ENCODE assay signal across 15 cellular contexts in genomic region chr2:217938038-217938437, GRCh38.
DNase-seq lines count a peak whose midpoint lies in the region; ATAC-seq and TF ChIP-seq lines count a peak whose summit lies in the region.
"Had no signal": no experiment of that assay in that cellular context is flagged by ENCODE, and none has a peak within 500 bp of the region (broad histone marks: within the 10 kb centered on the region; RNA-seq: fewer than 3 reads in every experiment).

No MANE protein-coding gene starts in this region.

- H3K4me2 ChIP-seq in SK-N-SH = peak overlapping the region; percentile 72

- TF ChIP-seq RAD21 in SK-N-SH (IDR thresholded peaks at IDR 0.05; ENCODE audit: low read length) = no peak
- no peak for TF ChIP-seq RAD21 in liver (IDR thresholded peaks at IDR 0.05)

- H3K36me3 ChIP-seq in SK-N-SH (replicated peaks in 1 of 2; ENCODE audit: control insufficient read depth in 1 of 2, insufficient read depth in 2 of 2, low read length in 1 of 2) (no peaks in the 10 kb centered on the region), liver (ENCODE audit: control insufficient read depth in 4 of 4, insufficient read depth in 3 of 4, low read depth in 1 of 4, low read length in 3 of 4) (no peaks in the 10 kb centered on the region), upper lobe of right lung (no peaks in the 10 kb centered on the region)

- peaks cover 47% of the 10 kb centered on the region for H4K20me1 ChIP-seq in SK-N-SH (ENCODE audit: insufficient read depth)

- TF ChIP-seq CTCF in SK-N-SH (IDR thresholded peaks at IDR 0.05) = no peak
- TF ChIP-seq CTCF in liver (IDR thresholded peaks at IDR 0.05; ENCODE audit: low read depth, low read length, missing input control) = no peak
- TF ChIP-seq CTCF in progenitor cell of endocrine pancreas (IDR thresholded peaks at IDR 0.05; ENCODE audit: unreplicated experiment) = no peak
- TF ChIP-seq CTCF in upper lobe of right lung (IDR thresholded peaks at IDR 0.05) = no peak
- no peak for TF ChIP-seq CTCF in lower leg skin (IDR thresholded peaks at IDR 0.05)

- POLR2A ChIA-PET in SK-N-SH (lab: Yijun Ruan, JAX) = interaction anchor here (0.9 kb wide), 1 partner anchor 15 kb away, joined by 3 read pairs; no protein-coding TSS in a partner anchor

- no peaks in the 10 kb centered on the region for H3K9me3 ChIP-seq in SK-N-SH
- H3K9me3 ChIP-seq in liver (ENCODE audit: control insufficient read depth in 4 of 4, low read length in 3 of 4) = no peaks in the 10 kb centered on the region
- H3K9me3 ChIP-seq in upper lobe of right lung = no peaks in the 10 kb centered on the region

- intact Hi-C loops in upper lobe of right lung (cut with DNase I) (loop anchor here (10.0 kb wide), 1 partner anchor 47 kb away; no protein-coding TSS in a partner anchor), lower leg skin (cut with DNase I; ENCODE audit: low total_unique reads) (no loop called here)

- H3K4me1 Mint-ChIP-seq in progenitor cell of endocrine pancreas (ENCODE audit: low read depth) = peaks cover 31% of the 10 kb centered on the region
- H3K4me1 Mint-ChIP-seq: stimulated activated naive CD8-positive, alpha-beta T cell treated with anti-CD3 and anti-CD28 coated beads, Interleukin-15, amount 100 ng/mL, for 72 hours had no signal

- H3K4me1 ChIP-seq in SK-N-SH (ENCODE audit: control insufficient read depth in 1 of 2, insufficient read depth in 2 of 2, low read depth in 1 of 2, low read length in 1 of 2) (peaks cover 56 to 97% of the 10 kb centered on the region in 2 experiments), liver (ENCODE audit: control insufficient read depth in 4 of 4, insufficient read depth in 4 of 4, low read length in 3 of 4) (peaks cover 38 to 95% (median 87%) of the 10 kb centered on the region in 4 donors), upper lobe of right lung (peaks cover 63% of the 10 kb centered on the region)

- H3K27ac Mint-ChIP-seq in progenitor cell of endocrine pancreas = peak overlapping the region; percentile 71
- H3K27ac Mint-ChIP-seq: CD8-positive, alpha-beta T cell; stimulated activated naive CD8-positive, alpha-beta T cell treated with anti-CD3 and anti-CD28 coated beads, Interleukin-15, amount 100 ng/mL, for 72 hours had no signal

- H3K4me3 ChIP-seq in SK-N-SH (ENCODE audit: low read depth in 2 of 2, low read length in 1 of 2) = no peak overlapping the region
- H3K4me3 ChIP-seq in liver (ENCODE audit: low read depth in 1 of 3, low read length in 3 of 3) = no peak overlapping the region
- peak overlapping the region; percentile 86 for H3K4me3 ChIP-seq in upper lobe of right lung
- no peak overlapping the region for H3K4me3 ChIP-seq in lower leg skin (ENCODE audit: low read depth, poor library complexity, severe bottlenecking)

- CTCF ChIA-PET in SK-N-SH (lab: Yijun Ruan, JAX) = interaction anchor here (0.7 to 14.7 kb wide), 7 partner anchors 11 to 152 kb away, joined by 3 to 129 read pairs (median 4); no protein-coding TSS in a partner anchor

- no peaks in the 10 kb centered on the region for H3K36me3 Mint-ChIP-seq in progenitor cell of endocrine pancreas (ENCODE audit: insufficient read depth)
- H3K36me3 Mint-ChIP-seq: CD8-positive, alpha-beta T cell had no signal

- ATAC-seq in SK-N-SH treated with all-trans-retinoic acid at 6 μM for 48 hours (no peak), upper lobe of right lung (no peak), HG03139 (IDR thresholded peaks at IDR 0.05; ENCODE audit: unreplicated experiment) (no peak)
- ATAC-seq: CD8-positive, alpha-beta T cell; stimulated activated naive CD8-positive, alpha-beta T cell treated with anti-CD3 and anti-CD28 coated beads, Interleukin-15, amount 100 ng/mL, for 72 hours had no signal

- no peak for TF ChIP-seq POLR2A in lower leg skin (IDR thresholded peaks at IDR 0.05)

- H3K9ac ChIP-seq in SK-N-SH (peak overlapping the region; percentile 24; the same call in 1 of the 2 replicates), liver (ENCODE audit: low read depth in 1 of 2, low read length in 2 of 2) (peak overlapping the region in 1 of 2 donors; percentile 35)

- H3K27ac ChIP-seq in SK-N-SH (ENCODE audit: low read depth in 2 of 2, low read length in 1 of 2) (peak overlapping the region; percentile 86 to 96), liver (ENCODE audit: low read depth in 1 of 2, low read length in 2 of 2) (peak overlapping the region; percentile 95 to 99), upper lobe of right lung (peak overlapping the region; percentile 91)
- H3K27ac ChIP-seq: 22Rv1 had no signal

- DNase-seq in SK-N-SH (no peak), progenitor cell of endocrine pancreas (ENCODE audit: low spot score, unreplicated experiment) (no peak), upper lobe of right lung (peak; percentile 62), iPS-NIHi11 (ENCODE audit: low spot score) (no peak), lower leg skin (ENCODE audit: low spot score in 2 of 2) (no peak)
- DNase-seq: activated CD4-positive, alpha-beta T cell treated with anti-CD3 and anti-CD28 coated beads, Interleukin-2, amount 50 U/mL, for 1 hour; CD8-positive, alpha-beta T cell; glutamatergic neuron; NCI-H1436 treated with DMSO at 0.1 percent for 48 hours; NCI-H69; stimulated activated naive CD8-positive, alpha-beta T cell treated with anti-CD3 and anti-CD28 coated beads, Interleukin-15, amount 100 ng/mL, for 72 hours had no signal

- H3K27me3 Mint-ChIP-seq in progenitor cell of endocrine pancreas = peaks cover 12% of the 10 kb centered on the region

- no peaks in the 10 kb centered on the region for H3K9me3 Mint-ChIP-seq in progenitor cell of endocrine pancreas (ENCODE audit: low read depth)
- H3K9me3 Mint-ChIP-seq: CD8-positive, alpha-beta T cell; stimulated activated naive CD8-positive, alpha-beta T cell treated with anti-CD3 and anti-CD28 coated beads, Interleukin-15, amount 100 ng/mL, for 72 hours had no signal

- peaks cover 35% of the 10 kb centered on the region for H3F3A ChIP-seq in SK-N-SH (replicated peaks; ENCODE audit: insufficient read depth)

- 89% methylated on average over 5 of the region's 6 CpGs for WGBS in SK-N-SH (ENCODE audit: low lambda C conversion rate)
- 52% methylated on average over 6 of the region's 6 CpGs for WGBS in liver
- 54 to 71% methylated on average over 6 of the region's 6 CpGs for WGBS in lower leg skin, 2 donors

- H3K27me3 ChIP-seq in SK-N-SH (ENCODE audit: insufficient read depth) = no peaks in the 10 kb centered on the region
- H3K27me3 ChIP-seq in liver (ENCODE audit: control insufficient read depth in 4 of 4, insufficient read depth in 4 of 4, low read length in 3 of 4) = no peaks in the 10 kb centered on the region
- H3K27me3 ChIP-seq in upper lobe of right lung = no peaks in the 10 kb centered on the region

- H3K4me3 Mint-ChIP-seq in progenitor cell of endocrine pancreas (ENCODE audit: low read depth) = no peak overlapping the region
- H3K4me3 Mint-ChIP-seq: CD8-positive, alpha-beta T cell; stimulated activated naive CD8-positive, alpha-beta T cell treated with anti-CD3 and anti-CD28 coated beads, Interleukin-15, amount 100 ng/mL, for 72 hours had no signal

- no peak overlapping the region for H2AFZ ChIP-seq in SK-N-SH (ENCODE audit: low read depth)

- no peak for TF ChIP-seq EP300 in SK-N-SH (IDR thresholded peaks at IDR 0.05; ENCODE audit: borderline replicate concordance in 1 of 2, low read depth in 1 of 2, low read length in 1 of 2)

- peaks cover 95% of the 10 kb centered on the region for H3K79me2 ChIP-seq in SK-N-SH (ENCODE audit: insufficient read depth)

- H3K9me2 ChIP-seq in SK-N-SH = no peaks in the 10 kb centered on the region

TF ChIP-seq in SK-N-SH, 30 proteins besides CTCF, POLR2A, EP300 and RAD21 (continues in another document):
- no peak for TF ChIP-seq NRF1 (IDR thresholded peaks at IDR 0.05; ENCODE audit: low read depth, low read length)
- TF ChIP-seq ELF1 (IDR thresholded peaks at IDR 0.05) = no peak
- TF ChIP-seq, protein P1, sequence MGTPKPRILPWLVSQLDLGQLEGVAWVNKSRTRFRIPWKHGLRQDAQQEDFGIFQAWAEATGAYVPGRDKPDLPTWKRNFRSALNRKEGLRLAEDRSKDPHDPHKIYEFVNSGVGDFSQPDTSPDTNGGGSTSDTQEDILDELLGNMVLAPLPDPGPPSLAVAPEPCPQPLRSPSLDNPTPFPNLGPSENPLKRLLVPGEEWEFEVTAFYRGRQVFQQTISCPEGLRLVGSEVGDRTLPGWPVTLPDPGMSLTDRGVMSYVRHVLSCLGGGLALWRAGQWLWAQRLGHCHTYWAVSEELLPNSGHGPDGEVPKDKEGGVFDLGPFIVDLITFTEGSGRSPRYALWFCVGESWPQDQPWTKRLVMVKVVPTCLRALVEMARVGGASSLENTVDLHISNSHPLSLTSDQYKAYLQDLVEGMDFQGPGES (IDR thresholded peaks at IDR 0.05; ENCODE audit: low read depth, low read length) = no peak
- TF ChIP-seq GATA2 (CRISPR knock-in tag; IDR thresholded peaks at IDR 0.05) = no peak

TF ChIP-seq in SK-N-SH treated with all-trans-retinoic acid at 6 μM for 48 hours, 23 proteins besides CTCF, POLR2A, EP300 and RAD21:
- TF ChIP-seq ISL1 (CRISPR knock-in tag; IDR thresholded peaks at IDR 0.05) = no peak

TF ChIP-seq in liver, 16 proteins besides CTCF, POLR2A, EP300 and RAD21:
- TF ChIP-seq YY1 (IDR thresholded peaks at IDR 0.05) (no peak), NR2F2 (IDR thresholded peaks at IDR 0.05) (peak; percentile 89)
- TF ChIP-seq, protein P2, sequence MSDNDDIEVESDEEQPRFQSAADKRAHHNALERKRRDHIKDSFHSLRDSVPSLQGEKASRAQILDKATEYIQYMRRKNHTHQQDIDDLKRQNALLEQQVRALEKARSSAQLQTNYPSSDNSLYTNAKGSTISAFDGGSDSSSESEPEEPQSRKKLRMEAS (IDR thresholded peaks at IDR 0.05) = no peak
